In the genomic region with DNA sequence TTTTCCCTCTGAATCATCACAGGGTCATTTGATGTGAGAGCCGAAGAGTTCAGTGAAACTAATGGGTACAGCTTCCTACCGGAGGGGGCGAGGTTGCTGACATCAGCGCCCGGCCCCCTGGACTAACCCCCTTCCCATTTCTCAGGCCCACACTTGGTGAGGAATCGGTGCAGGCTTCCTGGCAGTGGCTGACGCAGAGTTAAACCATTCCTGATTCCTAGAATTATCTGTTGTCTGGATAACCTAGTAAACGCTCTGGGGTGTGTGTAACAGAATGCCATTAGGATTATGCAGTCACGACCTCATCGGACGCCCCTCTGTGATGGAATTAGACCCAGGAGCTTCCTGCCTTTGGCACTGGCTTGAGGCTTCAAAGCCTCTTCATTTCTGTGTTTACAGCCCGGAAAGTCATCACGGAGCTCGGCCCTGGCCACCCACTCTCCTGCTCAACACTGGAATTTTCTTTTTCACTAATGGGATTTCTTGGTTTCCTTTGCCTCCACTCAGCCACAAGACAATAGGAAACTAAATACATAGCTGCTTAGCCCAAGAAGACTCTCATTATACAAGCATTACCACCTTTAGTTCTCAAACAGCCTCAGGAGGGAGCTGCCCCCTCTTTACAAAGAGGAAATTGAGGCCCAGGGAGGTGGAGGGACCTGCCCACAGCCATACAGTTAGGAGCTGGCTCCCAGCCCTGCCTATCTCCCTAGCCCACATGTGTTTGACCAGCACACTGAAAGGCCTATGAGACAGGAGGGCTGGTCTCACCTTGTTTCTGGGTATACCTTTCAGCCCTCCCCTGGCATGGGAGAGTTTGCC, we compare ENCODE assay signal across 1 cellular context.
TF ChIP-seq lines count a peak whose summit lies in the region.

No MANE protein-coding gene starts in this region.

TF ChIP-seq in HEK293, 187 proteins besides CTCF, POLR2A, EP300 and RAD21 (continued from another document):
- TF ChIP-seq ZBTB21 (tag by site-specific recombination; IDR thresholded peaks at IDR 0.05) (no peak), ZSCAN4 (tag by site-specific recombination; IDR thresholded peaks at IDR 0.05) (no peak), ZNF600 (tag by site-specific recombination; IDR thresholded peaks at IDR 0.05) (peak; percentile 51), ZNF830 (tag by site-specific recombination; IDR thresholded peaks at IDR 0.05; ENCODE audit: low read depth) (no peak), BCL11B (tag by site-specific recombination; IDR thresholded peaks at IDR 0.05; ENCODE audit: low read depth) (no peak), GLI4 (tag by site-specific recombination; IDR thresholded peaks at IDR 0.05) (no peak), ZSCAN30 (tag by site-specific recombination; IDR thresholded peaks at IDR 0.05) (no peak), SP7 (tag by site-specific recombination; IDR thresholded peaks at IDR 0.05) (peak; percentile 73), ATF2 (tag by site-specific recombination; IDR thresholded peaks at IDR 0.05; ENCODE audit: low read depth) (no peak), KLF8 (tag by site-specific recombination; IDR thresholded peaks at IDR 0.05) (no peak), OVOL3 (tag by site-specific recombination; IDR thresholded peaks at IDR 0.05) (no peak), GFI1B (tag by site-specific recombination; IDR thresholded peaks at IDR 0.05) (no peak), ZXDB (tag by site-specific recombination; IDR thresholded peaks at IDR 0.05) (no peak), PRDM1 (tag by site-specific recombination; IDR thresholded peaks at IDR 0.05) (no peak), ZNF629 (tag by site-specific recombination; IDR thresholded peaks at IDR 0.05) (0 out of 2 replicates have a peak, but pooled peaks have one; percentile 11), ZNF514 (tag by site-specific recombination; IDR thresholded peaks at IDR 0.05) (no peak), ZFP41 (tag by site-specific recombination; IDR thresholded peaks at IDR 0.05; ENCODE audit: borderline replicate concordance) (no peak), ZNF837 (tag by site-specific recombination; IDR thresholded peaks at IDR 0.05) (no peak), ZNF660 (tag by site-specific recombination; IDR thresholded peaks at IDR 0.05) (no peak), ZFHX2 (tag by site-specific recombination; conservative IDR thresholded peaks at IDR 0.05) (peak; percentile 53), ZNF391 (tag by site-specific recombination; IDR thresholded peaks at IDR 0.05; ENCODE audit: borderline replicate concordance, low read depth) (no peak), ZIC2 (tag by site-specific recombination; IDR thresholded peaks at IDR 0.05) (peak; percentile 52), ZNF571 (tag by site-specific recombination; IDR thresholded peaks at IDR 0.05) (no peak), ZNF133 (tag by site-specific recombination; IDR thresholded peaks at IDR 0.05) (no peak), ZFP3 (tag by site-specific recombination; IDR thresholded peaks at IDR 0.05; ENCODE audit: low read depth) (no peak)
- TF ChIP-seq, protein P1, sequence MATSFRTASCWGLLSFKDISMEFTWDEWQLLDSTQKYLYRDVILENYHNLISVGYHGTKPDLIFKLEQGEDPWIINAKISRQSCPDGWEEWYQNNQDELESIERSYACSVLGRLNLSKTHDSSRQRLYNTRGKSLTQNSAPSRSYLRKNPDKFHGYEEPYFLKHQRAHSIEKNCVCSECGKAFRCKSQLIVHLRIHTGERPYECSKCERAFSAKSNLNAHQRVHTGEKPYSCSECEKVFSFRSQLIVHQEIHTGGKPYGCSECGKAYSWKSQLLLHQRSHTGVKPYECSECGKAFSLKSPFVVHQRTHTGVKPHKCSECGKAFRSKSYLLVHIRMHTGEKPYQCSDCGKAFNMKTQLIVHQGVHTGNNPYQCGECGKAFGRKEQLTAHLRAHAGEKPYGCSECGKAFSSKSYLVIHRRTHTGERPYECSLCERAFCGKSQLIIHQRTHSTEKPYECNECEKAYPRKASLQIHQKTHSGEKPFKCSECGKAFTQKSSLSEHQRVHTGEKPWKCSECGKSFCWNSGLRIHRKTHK (tag by site-specific recombination; IDR thresholded peaks at IDR 0.05): no peak
TF ChIP-seq in HEK293: peak in this region for 8.
